ENCODE assay signal across 31 cellular contexts in the genomic region with DNA sequence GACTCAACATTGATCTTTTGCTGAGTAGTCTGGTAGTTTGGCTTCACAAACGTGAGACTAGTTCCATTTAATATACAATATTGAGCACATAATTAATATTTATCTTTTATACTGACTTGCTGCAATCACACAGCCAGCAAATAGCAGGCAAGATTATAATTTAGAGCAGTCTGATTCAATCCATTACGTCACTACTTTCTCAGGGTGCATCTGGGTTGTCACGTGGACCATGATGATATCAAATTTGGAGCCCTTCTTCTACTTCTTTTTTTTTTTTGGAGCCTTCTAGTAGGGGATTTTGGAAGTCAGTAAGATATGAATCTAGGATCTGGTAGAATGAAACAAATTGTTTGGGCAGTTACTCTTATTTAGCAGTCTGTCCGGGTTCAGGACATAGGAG.
DNase-seq lines count a peak whose midpoint lies in the region; ATAC-seq, FAIRE-seq and TF ChIP-seq lines count a peak whose summit lies in the region.
"Had no signal": no experiment of that assay in that cellular context is flagged by ENCODE, and none has a peak within 500 bp of the region (broad histone marks: within the 10 kb centered on the region; RNA-seq: fewer than 3 reads in every experiment).

No MANE protein-coding gene starts in this region.

- DNase-seq in HepG2 (ENCODE audit: low spot score) (no peak), right lobe of liver (no peak), foreskin melanocyte (no peak)
- DNase-seq: 8988T; ACHN; AML-193; BE2C; C1 segment of cervical spinal cord; Caco-2; Calu3; CD4-positive, alpha-beta memory T cell; CD4-positive, alpha-beta T cell; CD4-positive, CD25-positive, alpha-beta regulatory T cell; CD8-positive, alpha-beta memory T cell; CD8-positive, alpha-beta T cell; COR-L47; DMS 273 treated with DMSO at 0.1 percent for 48 hours; DMS153; DMS53; DMS79; DMS79 treated with DMSO at 0.1 percent for 48 hours; DND-41; EL had no signal

- H3K36me3 ChIP-seq in HepG2 (replicated peaks in 1 of 2; ENCODE audit: control insufficient read depth in 1 of 2, insufficient read depth in 2 of 2, low read length in 2 of 2) (no peaks in the 10 kb centered on the region), right lobe of liver (no peaks in the 10 kb centered on the region), HEK293 (ENCODE audit: control insufficient read depth in 2 of 2, insufficient read depth in 1 of 2, low read length in 2 of 2) (no peaks in the 10 kb centered on the region)
- H3K36me3 ChIP-seq: BE2C; BLaER1; BLaER1 treated with 17β-estradiol and CSF1 and Interleukin-3, amounts not matched to agents 10 nM and 100 nM had no signal

- in situ Hi-C loops in HepG2 (cut with HindIII; ENCODE audit: extremely low pct_ligation_motif_present, low pct_unique_long_range_greater_than_20kb): no loop called here

- intact Hi-C loops in HepG2 (cut with micrococcal nuclease; ENCODE audit: unreplicated experiment) (no loop called here), right lobe of liver (cut with DNase I) (no loop called here)

- H3K4me2 ChIP-seq in HepG2 (ENCODE audit: low read depth, low read length): no peak overlapping the region
- H3K4me2 ChIP-seq: A549; BLaER1; BLaER1 treated with 17β-estradiol and CSF1 and Interleukin-3, amounts not matched to agents 10 nM and 100 nM had no signal

- ATAC-seq in HepG2 (no peak), right lobe of liver (no peak)
- ATAC-seq: A549; CD8-positive, alpha-beta T cell had no signal

- H4K20me1 ChIP-seq in HepG2 (ENCODE audit: insufficient read depth, low read length): no peaks in the 10 kb centered on the region
- H4K20me1 ChIP-seq: BLaER1; BLaER1 treated with 17β-estradiol and CSF1 and Interleukin-3, amounts not matched to agents 10 nM and 100 nM had no signal

- peaks cover 2% of the 10 kb centered on the region for H3K4me1 ChIP-seq in HepG2 (ENCODE audit: insufficient read depth, low read length)
- H3K4me1 ChIP-seq in right lobe of liver: no peaks in the 10 kb centered on the region
- no peaks in the 10 kb centered on the region for H3K4me1 ChIP-seq in HEK293 (ENCODE audit: control insufficient read depth, insufficient read depth, low read length)
- H3K4me1 ChIP-seq: A549, BE2C, BLaER1, Caco-2 had no signal

- BruUV-seq in HepG2 (replicated peaks; lab: Mats Ljungman, UMichigan): no TSS peak

- no peaks in the 10 kb centered on the region for H3K79me2 ChIP-seq in HepG2 (ENCODE audit: insufficient read depth, low read length)

- CTCF ChIA-PET in HepG2 (lab: Yijun Ruan, JAX; ENCODE audit: low intra/inter-chr PET ratio, low total read pairs) (no interaction called here), HEK293 (lab: Yijun Ruan, JAX) (interaction anchor here (0.7 kb wide), 1 partner anchor 218 kb away, joined by 4 read pairs; no protein-coding TSS in a partner anchor)

- H3K27me3 ChIP-seq in HepG2 (ENCODE audit: control insufficient read depth in 1 of 2, insufficient read depth in 2 of 2, low read length in 2 of 2): peaks cover 0 to 1% of the 10 kb centered on the region in 2 experiments; a peak in 1 of 5 replicates
- no peaks in the 10 kb centered on the region for H3K27me3 ChIP-seq in right lobe of liver
- H3K27me3 ChIP-seq: BE2C; BLaER1; BLaER1 treated with 17β-estradiol and CSF1 and Interleukin-3, amounts not matched to agents 10 nM and 100 nM had no signal

- no peak for TF ChIP-seq EP300 in HepG2 (IDR thresholded peaks at IDR 0.05; ENCODE audit: low read depth in 2 of 2, low read length in 2 of 2)
- TF ChIP-seq EP300 in HepG2 (CRISPR knock-in tag; IDR thresholded peaks at IDR 0.05; ENCODE audit: borderline replicate concordance): no peak

- no peak for FAIRE-seq in HepG2 (lab: Jason Lieb, UNC)
- FAIRE-seq: A204.1, A549, D721Med had no signal

- H3K27ac ChIP-seq in HepG2 (ENCODE audit: extremely low read length, insufficient read depth, low read length) (no peak overlapping the region), right lobe of liver (no peak overlapping the region), HEK293 (ENCODE audit: extremely low read depth, low read depth, low read length) (no peak overlapping the region)
- H3K27ac ChIP-seq: 22Rv1; A549; BLaER1; BLaER1 treated with 17β-estradiol and CSF1 and Interleukin-3, amounts not matched to agents 10 nM and 100 nM; C4-2B had no signal

- TF ChIP-seq RAD21 in HepG2 (CRISPR knock-in tag; IDR thresholded peaks at IDR 0.05): no peak

- H3K9ac ChIP-seq in HepG2 (ENCODE audit: insufficient read depth, low read depth, low read length): no peak overlapping the region
- H3K9ac ChIP-seq: BLaER1; BLaER1 treated with 17β-estradiol and CSF1 and Interleukin-3, amounts not matched to agents 10 nM and 100 nM had no signal

- TF ChIP-seq CTCF in HepG2 (CRISPR knock-in tag; IDR thresholded peaks at IDR 0.05): no peak
- TF ChIP-seq CTCF in right lobe of liver (IDR thresholded peaks at IDR 0.05): no peak
- TF ChIP-seq CTCF in HEK293 (tag by site-specific recombination; IDR thresholded peaks at IDR 0.05): no peak

- no peak overlapping the region for H3K4me3 ChIP-seq in HepG2 (replicated peaks in 1 of 3; ENCODE audit: insufficient read depth in 1 of 3, low read depth in 2 of 3, low read length in 3 of 3)
- H3K4me3 ChIP-seq in right lobe of liver: no peak overlapping the region
- H3K4me3 ChIP-seq in HEK293 (ENCODE audit: low read depth, low read length): no peak overlapping the region
- H3K4me3 ChIP-seq: A549; BLaER1; BLaER1 treated with 17β-estradiol and CSF1 and Interleukin-3, amounts not matched to agents 10 nM and 100 nM had no signal

- H3K9me3 ChIP-seq in HepG2 (ENCODE audit: low read length): peaks cover 8% of the 10 kb centered on the region; the same call in 1 of the 2 replicates
- no peaks in the 10 kb centered on the region for H3K9me3 ChIP-seq in right lobe of liver
- no peaks in the 10 kb centered on the region for H3K9me3 ChIP-seq in HEK293 (ENCODE audit: control insufficient read depth, insufficient read depth, low read depth, low read length)
- H3K9me3 ChIP-seq: A549, BE2C, BLaER1, Caco-2 had no signal

- TF ChIP-seq POLR2A in HepG2 (IDR thresholded peaks at IDR 0.05; ENCODE audit: insufficient read depth in 1 of 2, low read depth in 2 of 2, low read length in 2 of 2) (no peak), right lobe of liver (IDR thresholded peaks at IDR 0.05) (no peak)

- 23% methylated on average over 4 of the region's 4 CpGs for WGBS in HepG2 (ENCODE audit: low lambda C conversion rate)
- WGBS in right lobe of liver (ENCODE audit: insufficient coverage, low coverage, low lambda C conversion rate, missing lambda C conversion rate): 44% methylated on average over 4 of the region's 4 CpGs

- POLR2A ChIA-PET in HepG2 (lab: Yijun Ruan, JAX): no interaction called here
- POLR2A ChIA-PET in HEK293 (lab: Yijun Ruan, JAX): no interaction called here

- H2AFZ ChIP-seq in HepG2 (ENCODE audit: low read length): no peak overlapping the region

TF ChIP-seq in HepG2, 621 proteins besides CTCF, POLR2A, EP300 and RAD21 (continues in another document):
- no peak for TF ChIP-seq ZZZ3 (CRISPR knock-in tag; IDR thresholded peaks at IDR 0.05; ENCODE audit: borderline replicate concordance)
- TF ChIP-seq, protein P1, sequence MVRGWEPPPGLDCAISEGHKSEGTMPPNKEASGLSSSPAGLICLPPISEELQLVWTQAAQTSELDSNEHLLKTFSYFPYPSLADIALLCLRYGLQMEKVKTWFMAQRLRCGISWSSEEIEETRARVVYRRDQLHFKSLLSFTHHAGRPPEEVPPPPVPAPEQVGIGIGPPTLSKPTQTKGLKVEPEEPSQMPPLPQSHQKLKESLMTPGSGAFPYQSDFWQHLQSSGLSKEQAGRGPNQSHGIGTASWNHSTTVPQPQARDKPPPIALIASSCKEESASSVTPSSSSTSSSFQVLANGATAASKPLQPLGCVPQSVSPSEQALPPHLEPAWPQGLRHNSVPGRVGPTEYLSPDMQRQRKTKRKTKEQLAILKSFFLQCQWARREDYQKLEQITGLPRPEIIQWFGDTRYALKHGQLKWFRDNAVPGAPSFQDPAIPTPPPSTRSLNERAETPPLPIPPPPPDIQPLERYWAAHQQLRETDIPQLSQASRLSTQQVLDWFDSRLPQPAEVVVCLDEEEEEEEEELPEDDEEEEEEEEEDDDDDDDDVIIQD (CRISPR knock-in tag; IDR thresholded peaks at IDR 0.05; ENCODE audit: low read depth): no peak

TF ChIP-seq in HEK293, 187 proteins besides CTCF, POLR2A, EP300 and RAD21:
- TF ChIP-seq ATF2 (tag by site-specific recombination; IDR thresholded peaks at IDR 0.05; ENCODE audit: low read depth) (peak; percentile 82), TCF7L2 (IDR thresholded peaks at IDR 0.05; ENCODE audit: borderline replicate concordance, low read depth, low read length) (no peak), ZNF335 (tag by site-specific recombination; conservative IDR thresholded peaks at IDR 0.05) (0 out of 2 replicates have a peak, but pooled peaks have one; percentile 9)

Comparison
In these comparisons a context has a peak if more than half of its experiments do, and no peak if none do; other contexts are left out.
1. Of the 63 proteins assayed by ChIP-seq in both HepG2 and HEK293: peak only in HepG2: none; only in HEK293: ATF2 and ZNF335; in both: none; in neither: 61.